ENCODE assay signal across 20 cellular contexts in the genomic region with DNA sequence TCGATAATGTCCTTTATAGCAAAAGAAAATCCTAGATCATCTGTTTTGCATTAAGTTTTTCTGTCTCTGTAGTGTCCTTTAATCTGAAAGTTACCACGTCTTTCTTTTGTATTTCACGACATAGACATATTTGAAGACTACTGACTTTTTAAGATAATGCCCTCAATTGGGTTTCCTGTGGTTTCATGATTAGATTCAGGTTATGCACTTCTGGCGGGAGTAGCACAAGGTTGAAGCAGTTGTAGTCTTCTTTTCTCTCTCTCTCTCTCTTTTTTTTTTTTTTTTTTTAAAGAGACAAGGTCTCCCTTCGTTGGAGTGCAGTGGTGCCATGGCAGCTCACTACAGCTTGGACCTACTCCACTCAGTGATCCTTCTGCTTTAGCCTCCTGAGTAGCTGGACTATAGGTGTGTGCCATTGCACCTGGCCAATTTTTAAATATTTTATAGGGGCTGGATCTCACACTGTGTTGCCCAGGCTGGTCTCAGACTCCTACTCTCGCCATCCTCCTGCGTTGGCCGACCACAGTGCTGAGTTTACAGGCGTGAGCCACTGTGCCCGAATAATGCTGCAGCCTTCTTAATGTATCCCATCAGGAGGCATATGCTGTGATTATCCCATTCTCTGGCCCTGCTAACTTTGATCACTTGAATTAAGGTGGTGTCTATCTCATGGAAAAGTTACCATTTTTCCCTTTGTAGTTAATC. TPM values are rescaled to one million over a fixed set of nuclear protein-coding genes. Genes with fewer than 3 reads are reported as not detected.
DNase-seq lines count a peak whose midpoint lies in the region; ATAC-seq lines count a peak whose summit lies in the region.
"Had no signal": no experiment of that assay in that cellular context is flagged by ENCODE, and none has a peak within 500 bp of the region (broad histone marks: within the 10 kb centered on the region; RNA-seq: fewer than 3 reads in every experiment).

No MANE protein-coding gene starts in this region.

- H3K4me1 ChIP-seq in naive thymus-derived CD4-positive, alpha-beta T cell (ENCODE audit: control insufficient read depth in 2 of 2, insufficient read depth in 2 of 2, low read length in 2 of 2) = peaks cover 60 to 74% of the 10 kb centered on the region in 2 donors
- H3K4me1 ChIP-seq: breast epithelium, prostate gland had no signal

- H3K4me1 Mint-ChIP-seq in activated CD4-positive, alpha-beta T cell treated with anti-CD3 and anti-CD28 coated beads, Interleukin-2, amount 10 ng/mL, durations not matched to agents 24 days and 14 days = peaks cover 73% of the 10 kb centered on the region
- peaks cover 89% of the 10 kb centered on the region for H3K4me1 Mint-ChIP-seq in activated T-cell treated with anti-CD3 and anti-CD28 coated beads, Interleukin-2, amount 50 U/mL, for 72 hours (ENCODE audit: low read depth)
- peaks cover 55 to 86% (median 75%) of the 10 kb centered on the region in 7 donors for H3K4me1 Mint-ChIP-seq in naive thymus-derived CD4-positive, alpha-beta T cell

- H3K36me3 ChIP-seq in KOPT-K1 (ENCODE audit: insufficient read depth, low read length) = no peaks in the 10 kb centered on the region
- no peaks in the 10 kb centered on the region for H3K36me3 ChIP-seq in naive thymus-derived CD4-positive, alpha-beta T cell (ENCODE audit: control insufficient read depth in 2 of 3, insufficient read depth in 3 of 3, low read length in 3 of 3)
- H3K36me3 ChIP-seq: breast epithelium, Peyer's patch, prostate gland, suprapubic skin had no signal

- peak overlapping the region; percentile 66 for H3K27ac ChIP-seq in KOPT-K1 (ENCODE audit: low read depth, low read length, poor library complexity, severe bottlenecking)
- peak overlapping the region; percentile 83 for H3K27ac ChIP-seq in naive thymus-derived CD4-positive, alpha-beta T cell (ENCODE audit: low read depth, low read length)
- H3K27ac ChIP-seq: A549, breast epithelium, prostate gland, suprapubic skin had no signal

- peak overlapping the region; percentile 79 for H3K4me3 Mint-ChIP-seq in activated CD4-positive, alpha-beta T cell treated with anti-CD3 and anti-CD28 coated beads, Interleukin-2, amount 10 ng/mL, durations not matched to agents 24 days and 14 days
- peak overlapping the region; percentile 91 to 93 for H3K4me3 Mint-ChIP-seq in activated T-cell treated with anti-CD3 and anti-CD28 coated beads, Interleukin-2, amount 50 U/mL, for 72 hours
- peak overlapping the region; percentile 87 to 99 (median 96) for H3K4me3 Mint-ChIP-seq in naive thymus-derived CD4-positive, alpha-beta T cell
- H3K4me3 Mint-ChIP-seq: HFFc6 had no signal

- H3K27me3 ChIP-seq in naive thymus-derived CD4-positive, alpha-beta T cell (ENCODE audit: control insufficient read depth in 2 of 2, insufficient read depth in 2 of 2, low read length in 2 of 2) = no peaks in the 10 kb centered on the region
- H3K27me3 ChIP-seq: breast epithelium, Peyer's patch, suprapubic skin had no signal

- DNase-seq in activated CD4-positive, alpha-beta T cell treated with anti-CD3 and anti-CD28 coated beads, Interleukin-2, amount 10 ng/mL, durations not matched to agents 24 days and 14 days = peak; percentile 79
- DNase-seq in activated CD4-positive, alpha-beta T cell treated with anti-CD3 and anti-CD28 coated beads, Interleukin-2, amount 50 U/mL, for 1 hour = no peak
- no peak for DNase-seq in activated T-cell treated with anti-CD3 and anti-CD28 coated beads, Interleukin-2, amount 50 U/mL, for 72 hours
- DNase-seq in naive thymus-derived CD4-positive, alpha-beta T cell = peak in 7 of 9 donors; percentile 64 to 90 (median 83)
- DNase-seq in NCI-H2171 (lab: John Stamatoyannopoulos, UW) (no peak), NOMO-1 (lab: John Stamatoyannopoulos, UW; ENCODE audit: unreplicated experiment in 2 of 2) (no peak)
- DNase-seq: activated effector memory CD4-positive, alpha-beta T cell treated with Interleukin-2 at 50 U/mL for 16 hours; HFFc6; hippocampal formation; left colon; NCI-H146; NCI-H446 treated with DMSO at 0.1 percent for 48 hours; Peyer's patch; SW 1271 had no signal

- H3K9me3 Mint-ChIP-seq in activated CD4-positive, alpha-beta T cell treated with anti-CD3 and anti-CD28 coated beads, Interleukin-2, amount 10 ng/mL, durations not matched to agents 24 days and 14 days = no peaks in the 10 kb centered on the region
- peaks cover 0 to 1% of the 10 kb centered on the region in 2 donors for H3K9me3 Mint-ChIP-seq in activated T-cell treated with anti-CD3 and anti-CD28 coated beads, Interleukin-2, amount 50 U/mL, for 72 hours
- no peaks in the 10 kb centered on the region for H3K9me3 Mint-ChIP-seq in naive thymus-derived CD4-positive, alpha-beta T cell
- H3K9me3 Mint-ChIP-seq: HFFc6 had no signal

- H3K9me3 ChIP-seq in KOPT-K1 (ENCODE audit: insufficient read depth, low read length, poor library complexity, severe bottlenecking) = no peaks in the 10 kb centered on the region
- H3K9me3 ChIP-seq in naive thymus-derived CD4-positive, alpha-beta T cell (ENCODE audit: control insufficient read depth in 2 of 3, low read length in 3 of 3) = no peaks in the 10 kb centered on the region
- H3K9me3 ChIP-seq: A549, breast epithelium, Peyer's patch, prostate gland, suprapubic skin had no signal

- H3K4me3 ChIP-seq in naive thymus-derived CD4-positive, alpha-beta T cell (ENCODE audit: low read length) = peak overlapping the region; percentile 44
- H3K4me3 ChIP-seq: A549, breast epithelium, Peyer's patch, prostate gland, suprapubic skin had no signal

- H3K36me3 Mint-ChIP-seq in activated CD4-positive, alpha-beta T cell treated with anti-CD3 and anti-CD28 coated beads, Interleukin-2, amount 10 ng/mL, durations not matched to agents 24 days and 14 days (ENCODE audit: low read depth) = peaks cover 8% of the 10 kb centered on the region
- H3K36me3 Mint-ChIP-seq in activated T-cell treated with anti-CD3 and anti-CD28 coated beads, Interleukin-2, amount 50 U/mL, for 72 hours (ENCODE audit: insufficient read depth in 2 of 2) = peaks cover 0 to 5% of the 10 kb centered on the region in 2 donors
- peaks cover 0 to 27% (median 4%) of the 10 kb centered on the region in 5 donors for H3K36me3 Mint-ChIP-seq in naive thymus-derived CD4-positive, alpha-beta T cell

- no peaks in the 10 kb centered on the region for H3K27me3 Mint-ChIP-seq in activated CD4-positive, alpha-beta T cell treated with anti-CD3 and anti-CD28 coated beads, Interleukin-2, amount 10 ng/mL, durations not matched to agents 24 days and 14 days
- no peaks in the 10 kb centered on the region for H3K27me3 Mint-ChIP-seq in activated T-cell treated with anti-CD3 and anti-CD28 coated beads, Interleukin-2, amount 50 U/mL, for 72 hours (ENCODE audit: low read depth)
- H3K27me3 Mint-ChIP-seq in naive thymus-derived CD4-positive, alpha-beta T cell = no peaks in the 10 kb centered on the region

- CTCF ChIA-PET in naive thymus-derived CD4-positive, alpha-beta T cell (lab: Charles Lee) = interaction anchor here (0.6 kb wide), 1 partner anchor 1055 kb away, joined by 5 read pairs; no protein-coding TSS in a partner anchor

- H3K27ac Mint-ChIP-seq in activated CD4-positive, alpha-beta T cell treated with anti-CD3 and anti-CD28 coated beads, Interleukin-2, amount 10 ng/mL, durations not matched to agents 24 days and 14 days = peak overlapping the region; percentile 80
- peak overlapping the region; percentile 89 for H3K27ac Mint-ChIP-seq in activated T-cell treated with anti-CD3 and anti-CD28 coated beads, Interleukin-2, amount 50 U/mL, for 72 hours
- peak overlapping the region; percentile 85 to 99 (median 97) for H3K27ac Mint-ChIP-seq in naive thymus-derived CD4-positive, alpha-beta T cell
- H3K27ac Mint-ChIP-seq: HFFc6 had no signal

- POLR2A ChIA-PET in naive thymus-derived CD4-positive, alpha-beta T cell (lab: Charles Lee) = interaction anchor here (1.1 to 4.7 kb wide), 5 partner anchors 9 to 94 kb away, joined by 3 to 65 read pairs (median 6); no protein-coding TSS in a partner anchor

- intact Hi-C loops in activated CD4-positive, alpha-beta T cell treated with anti-CD3 and anti-CD28 coated beads, Interleukin-2, amount 10 ng/mL, durations not matched to agents 24 days and 14 days (cut with micrococcal nuclease) = loop anchor here (10.0 kb wide), 2 partner anchors 706 to 784 kb away; a partner anchor contains a TSS
- intact Hi-C loops in naive thymus-derived CD4-positive, alpha-beta T cell (cut with micrococcal nuclease) = loop anchor here (1.0 to 10.0 kb wide), 10 partner anchors 10 to 706 kb away; a partner anchor contains a TSS

- ATAC-seq in activated T-cell treated with anti-CD3 and anti-CD28 coated beads, Interleukin-2, amount 50 U/mL, for 72 hours (replicated peaks in 1 of 2) = peak; percentile 8 to 28
- peak; percentile 80 for ATAC-seq in naive thymus-derived CD4-positive, alpha-beta T cell
- no peak for ATAC-seq in HG02610 (IDR thresholded peaks at IDR 0.05; ENCODE audit: unreplicated experiment)
- ATAC-seq: A549, left colon had no signal

RNA-seq across cellular contexts. Expression of a gene that starts 3.9 kb away (rescaled TPM):
- total RNA-seq in activated CD4-positive, alpha-beta T cell treated with anti-CD3 and anti-CD28 coated beads, Interleukin-2, amount 10 ng/mL, durations not matched to agents 24 days and 14 days = 40.2 and 45.0 TPM in 2 replicates
- 10 to 100 TPM; 51.6 to 55.1 TPM for total RNA-seq in activated T-cell treated with anti-CD3 and anti-CD28 coated beads, Interleukin-2, amount 50 U/mL, for 72 hours
- total RNA-seq in naive thymus-derived CD4-positive, alpha-beta T cell = 100 to 1,000 TPM; 126 to 165 (median 157) TPM
- polyA plus RNA-seq in naive thymus-derived CD4-positive, alpha-beta T cell = 10 to 100 TPM; 51.4 to 75.4 TPM

Comparison
In these comparisons a context has a peak if more than half of its experiments do, and no peak if none do; other contexts are left out.
1. DNase-seq: peak in activated CD4-positive, alpha-beta T cell treated with anti-CD3 and anti-CD28 coated beads, Interleukin-2, amount 10 ng/mL, durations not matched to agents 24 days and 14 days (single experiment) and naive thymus-derived CD4-positive, alpha-beta T cell (7 of 9); none in activated CD4-positive, alpha-beta T cell treated with anti-CD3 and anti-CD28 coated beads, Interleukin-2, amount 50 U/mL, for 1 hour (single experiment), activated T-cell treated with anti-CD3 and anti-CD28 coated beads, Interleukin-2, amount 50 U/mL, for 72 hours (0 of 2), NCI-H2171 (single experiment) and NOMO-1 (0 of 2).
2. Peak in every context shown above with its lines, with median percentiles within 50 percentile points of each other: H3K27ac Mint-ChIP-seq and H3K4me3 Mint-ChIP-seq.